ENCODE assay signal across 1 cellular context in the genomic region with DNA sequence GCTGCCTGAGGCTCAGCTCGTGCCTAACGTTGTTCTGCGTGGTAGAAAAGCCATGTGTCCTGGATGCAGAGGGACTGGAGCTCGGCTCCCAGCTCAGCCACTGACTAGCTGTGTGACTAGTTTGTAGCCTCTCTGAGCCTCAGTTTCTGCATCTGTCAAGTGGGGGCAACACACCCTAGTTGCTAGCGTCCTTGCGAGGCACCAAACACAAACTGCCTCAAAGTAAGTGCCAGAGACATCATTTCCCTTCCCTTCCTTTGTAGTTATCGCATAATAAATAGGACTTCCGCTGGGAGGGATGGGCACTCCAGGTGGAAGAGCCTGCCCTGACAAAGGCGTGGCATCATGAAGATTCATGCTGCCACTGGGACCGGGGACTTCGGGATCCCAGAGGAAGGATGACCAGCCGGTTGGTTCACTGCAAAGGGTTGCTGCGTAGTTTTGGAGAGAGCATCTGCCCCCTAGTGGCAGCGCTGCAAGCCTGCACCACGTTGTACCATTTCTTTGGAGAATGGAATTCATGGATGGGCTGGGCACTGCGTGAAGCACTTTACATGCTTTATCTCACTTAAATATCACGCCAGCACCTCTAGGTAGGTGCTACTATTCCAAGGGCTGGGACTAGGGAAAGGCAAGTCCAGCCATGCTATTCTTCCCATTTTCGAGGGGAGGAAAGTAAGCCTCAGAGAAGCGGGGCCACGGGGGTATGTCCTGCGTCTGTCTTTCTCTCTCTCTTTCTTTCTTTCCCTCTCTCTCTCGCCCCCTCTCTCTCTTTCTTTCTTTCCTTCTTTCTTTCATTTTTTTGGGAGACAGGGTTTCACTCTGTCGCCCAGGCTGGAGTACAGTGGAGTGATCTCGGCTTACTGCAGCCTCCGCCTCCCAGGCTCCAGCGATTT.
A peak's percentile ranks its signal among the peaks of the same experiment; 100 is the strongest.
TF ChIP-seq lines count a peak whose summit lies in the region.

No MANE protein-coding gene starts in this region.

TF ChIP-seq in H1, 55 proteins besides CTCF, POLR2A, EP300 and RAD21:
- TF ChIP-seq, protein P1, sequence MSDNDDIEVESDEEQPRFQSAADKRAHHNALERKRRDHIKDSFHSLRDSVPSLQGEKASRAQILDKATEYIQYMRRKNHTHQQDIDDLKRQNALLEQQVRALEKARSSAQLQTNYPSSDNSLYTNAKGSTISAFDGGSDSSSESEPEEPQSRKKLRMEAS (IDR thresholded peaks at IDR 0.05) = peak; percentile 64
- peak; percentile 59 for TF ChIP-seq TEAD4 (IDR thresholded peaks at IDR 0.05; ENCODE audit: low read depth, low read length)
- peak; percentile 59; the same call in 1 of the 2 replicates for TF ChIP-seq YY1 (IDR thresholded peaks at IDR 0.05; ENCODE audit: low read depth, low read length)
- TF ChIP-seq, protein P2, sequence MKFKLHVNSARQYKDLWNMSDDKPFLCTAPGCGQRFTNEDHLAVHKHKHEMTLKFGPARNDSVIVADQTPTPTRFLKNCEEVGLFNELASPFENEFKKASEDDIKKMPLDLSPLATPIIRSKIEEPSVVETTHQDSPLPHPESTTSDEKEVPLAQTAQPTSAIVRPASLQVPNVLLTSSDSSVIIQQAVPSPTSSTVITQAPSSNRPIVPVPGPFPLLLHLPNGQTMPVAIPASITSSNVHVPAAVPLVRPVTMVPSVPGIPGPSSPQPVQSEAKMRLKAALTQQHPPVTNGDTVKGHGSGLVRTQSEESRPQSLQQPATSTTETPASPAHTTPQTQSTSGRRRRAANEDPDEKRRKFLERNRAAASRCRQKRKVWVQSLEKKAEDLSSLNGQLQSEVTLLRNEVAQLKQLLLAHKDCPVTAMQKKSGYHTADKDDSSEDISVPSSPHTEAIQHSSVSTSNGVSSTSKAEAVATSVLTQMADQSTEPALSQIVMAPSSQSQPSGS (IDR thresholded peaks at IDR 0.05; ENCODE audit: low read length) = no peak
- TF ChIP-seq CREB1 (IDR thresholded peaks at IDR 0.05) = peak; percentile 65
- TF ChIP-seq SP2 (IDR thresholded peaks at IDR 0.05; ENCODE audit: low read length) = no peak
- TF ChIP-seq, protein P3, sequence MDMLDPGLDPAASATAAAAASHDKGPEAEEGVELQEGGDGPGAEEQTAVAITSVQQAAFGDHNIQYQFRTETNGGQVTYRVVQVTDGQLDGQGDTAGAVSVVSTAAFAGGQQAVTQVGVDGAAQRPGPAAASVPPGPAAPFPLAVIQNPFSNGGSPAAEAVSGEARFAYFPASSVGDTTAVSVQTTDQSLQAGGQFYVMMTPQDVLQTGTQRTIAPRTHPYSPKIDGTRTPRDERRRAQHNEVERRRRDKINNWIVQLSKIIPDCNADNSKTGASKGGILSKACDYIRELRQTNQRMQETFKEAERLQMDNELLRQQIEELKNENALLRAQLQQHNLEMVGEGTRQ (IDR thresholded peaks at IDR 0.05; ENCODE audit: low read length) = no peak
- TF ChIP-seq JUND (IDR thresholded peaks at IDR 0.05; ENCODE audit: low read length) = 0 out of 2 replicates have a peak, but pooled peaks have one; percentile 38
- TF ChIP-seq KDM1A (IDR thresholded peaks at IDR 0.05; ENCODE audit: borderline replicate concordance, low read length) = peak; percentile 75; the same call in 1 of the 2 replicates
- TF ChIP-seq CTBP2 (IDR thresholded peaks at IDR 0.05; ENCODE audit: borderline replicate concordance, insufficient read depth, insufficient read length, low read length) = no peak
- TF ChIP-seq SIN3A (conservative IDR thresholded peaks at IDR 0.05 in 1 of 2, IDR thresholded peaks at IDR 0.05 in 1 of 2; ENCODE audit: low read depth in 1 of 2, low read length in 2 of 2) = 0 out of 4 replicates have a peak, but pooled peaks of 1 of the 2 experiments have one; percentile 29
- TF ChIP-seq TCF12 (IDR thresholded peaks at IDR 0.05; ENCODE audit: low read depth, low read length) = 0 out of 2 replicates have a peak, but pooled peaks have one; percentile 9
TF ChIP-seq in H1: peak in this region for 8.
